Comparison of ENCODE assay signal across 22 cellular contexts in genomic region chr19:42658148-42658547, GRCh38.
DNase-seq lines count a peak whose midpoint lies in the region; ATAC-seq, FAIRE-seq and TF ChIP-seq lines count a peak whose summit lies in the region.
"Had no signal": no experiment of that assay in that cellular context is flagged by ENCODE, and none has a peak within 500 bp of the region (broad histone marks: within the 10 kb centered on the region; RNA-seq: fewer than 3 reads in every experiment).

No MANE protein-coding gene starts in this region.

- dilution Hi-C loops in IMR-90 (cut with HindIII; ENCODE audit: low sequenced_read_pairs, unreplicated experiment) (no loop called here), endothelial cell of umbilical vein (cut with MboI; ENCODE audit: extremely low pct_ligation_motif_present, low sequenced_read_pairs) (no loop called here)

- H2BK15ac ChIP-seq in IMR-90 (ENCODE audit: low read depth, low read length): no peak overlapping the region

- H2BK5ac ChIP-seq in IMR-90 (ENCODE audit: low read depth, low read length, poor library complexity, severe bottlenecking): no peak overlapping the region

- H3K4me2 ChIP-seq in IMR-90 (ENCODE audit: low read depth, low read length): no peak overlapping the region
- H3K4me2 ChIP-seq in endothelial cell of umbilical vein (ENCODE audit: insufficient read depth, low read length): no peak overlapping the region
- H3K4me2 ChIP-seq: KMS-11 had no signal

- no peaks in the 10 kb centered on the region for H3K36me3 ChIP-seq in IMR-90 (ENCODE audit: control insufficient read depth, insufficient read depth, low read length)
- H3K36me3 ChIP-seq in endothelial cell of umbilical vein (ENCODE audit: control insufficient read depth in 2 of 2, extremely low read depth in 1 of 2, insufficient read depth in 2 of 2, low read length in 2 of 2): no peaks in the 10 kb centered on the region

- H2BK120ac ChIP-seq in IMR-90 (ENCODE audit: low read depth, low read length): no peak overlapping the region

- TF ChIP-seq CTCF in IMR-90 (conservative IDR thresholded peaks at IDR 0.05; ENCODE audit: low read depth, low read length) (no peak), endothelial cell of umbilical vein (IDR thresholded peaks at IDR 0.05; ENCODE audit: extremely low read depth in 1 of 2, insufficient read depth in 1 of 2, low read depth in 1 of 2, low read length in 2 of 2) (no peak)

- no peaks in the 10 kb centered on the region for H3K9me3 ChIP-seq in IMR-90 (ENCODE audit: control insufficient read depth, insufficient read depth, low read length)
- no peaks in the 10 kb centered on the region for H3K9me3 ChIP-seq in endothelial cell of umbilical vein (replicated peaks; ENCODE audit: control insufficient read depth, insufficient read depth, low read length)

- no CpG with 5 or more reads among the region's 1 CpG for WGBS in IMR-90 (ENCODE audit: extremely low coverage in 2 of 2, insufficient read length in 1 of 2), 2 experiments

- H3K14ac ChIP-seq in IMR-90 (replicated peaks; ENCODE audit: low read depth, low read length): no peak overlapping the region

- intact Hi-C loops in IMR-90 (cut with micrococcal nuclease): no loop called here
- intact Hi-C loops in endothelial cell of umbilical vein (cut with micrococcal nuclease): no loop called here

- H3K4me1 ChIP-seq in IMR-90 (ENCODE audit: control insufficient read depth, insufficient read depth, low read length) (no peaks in the 10 kb centered on the region), endothelial cell of umbilical vein (ENCODE audit: control insufficient read depth, extremely low read depth, insufficient read depth, low read length) (no peaks in the 10 kb centered on the region)

- H4K20me1 ChIP-seq in IMR-90 (ENCODE audit: insufficient read depth, low read length) (no peaks in the 10 kb centered on the region), endothelial cell of umbilical vein (replicated peaks; ENCODE audit: control insufficient read depth, extremely low read depth, insufficient read depth, low read length) (no peaks in the 10 kb centered on the region)

- no peak overlapping the region for H3K4me3 ChIP-seq in IMR-90 (ENCODE audit: insufficient read depth, low read depth, low read length)
- no peak overlapping the region for H3K4me3 ChIP-seq in endothelial cell of umbilical vein (replicated peaks in 1 of 3; ENCODE audit: insufficient read depth in 1 of 3, low read depth in 1 of 3, low read length in 3 of 3)

- H3K27ac ChIP-seq in IMR-90 (ENCODE audit: insufficient read depth, low read length) (no peak overlapping the region), endothelial cell of umbilical vein (ENCODE audit: insufficient read depth, low read depth, low read length) (peak overlapping the region; percentile 32)
- H3K27ac ChIP-seq: KMS-11 had no signal

- POLR2A ChIA-PET in IMR-90 (lab: Charles Lee; ENCODE audit: unreplicated experiment) (no interaction called here), endothelial cell of umbilical vein (lab: Charles Lee) (no interaction called here)

- no peak overlapping the region for H3K56ac ChIP-seq in IMR-90 (ENCODE audit: extremely low read depth, insufficient read depth, low read length)

- ATAC-seq in IMR-90 (ENCODE audit: low read depth): peak; percentile 27; the same call in 1 of the 2 replicates
- ATAC-seq: HCT116, HepG2, PC-3 had no signal

- H3K4ac ChIP-seq in IMR-90 (ENCODE audit: low read depth, low read length): no peak overlapping the region

- in situ Hi-C loops in IMR-90 (cut with MboI; ENCODE audit: low sequenced_read_pairs): no loop called here

- no peak overlapping the region for H4K91ac ChIP-seq in IMR-90 (ENCODE audit: insufficient read depth, low read depth, low read length)

- TF ChIP-seq RAD21 in IMR-90 (IDR thresholded peaks at IDR 0.05; ENCODE audit: low read length): no peak

- DNase-seq in EH (ENCODE audit: low read depth): peak; percentile 35
- DNase-seq in IMR-90: peak; percentile 16
- no peak for DNase-seq in endothelial cell of umbilical vein (ENCODE audit: low read depth, low spot score)
- DNase-seq in iris pigment epithelial cell (ENCODE audit: low read depth): peak; percentile 9
- DNase-seq in AML-193 (lab: John Stamatoyannopoulos, UW): no peak
- DNase-seq in HuH-7.5 (ENCODE audit: low spot score): no peak
- no peak for DNase-seq in T-helper 9 cell
- DNase-seq in AG20443 (ENCODE audit: low spot score): no peak
- DNase-seq: DMS79 treated with DMSO at 0.1 percent for 48 hours, GOT3, NCI-H1048, NCI-H1436, NCI-H2029, NCI-H345, NCI-H524 treated with DMSO at 0.1 percent for 48 hours, PC-3, RPMI8226, SIG-M5 had no signal

- H4K8ac ChIP-seq in IMR-90 (ENCODE audit: low read depth in 2 of 2, low read length in 2 of 2): no peak overlapping the region

- TF ChIP-seq POLR2A in IMR-90 (IDR thresholded peaks at IDR 0.05; ENCODE audit: low read depth, low read length) (no peak), endothelial cell of umbilical vein (IDR thresholded peaks at IDR 0.05; ENCODE audit: low read depth, low read length) (no peak)

- no peak overlapping the region for H3K18ac ChIP-seq in IMR-90 (ENCODE audit: low read depth, low read length)

- no peak overlapping the region for H3K9ac ChIP-seq in IMR-90 (ENCODE audit: low read depth, low read length)
- no peak overlapping the region for H3K9ac ChIP-seq in endothelial cell of umbilical vein (replicated peaks; ENCODE audit: extremely low read depth, insufficient read depth, low read length)
- H3K9ac ChIP-seq: KMS-11 had no signal

- H3K23ac ChIP-seq in IMR-90 (ENCODE audit: low read depth, low read length): no peak overlapping the region

- H2AK5ac ChIP-seq in IMR-90 (ENCODE audit: low read depth, low read length): no peak overlapping the region

- no peaks in the 10 kb centered on the region for H3K79me1 ChIP-seq in IMR-90 (ENCODE audit: low read depth in 1 of 2, low read length in 2 of 2)

- H3K27me3 ChIP-seq in IMR-90 (ENCODE audit: control insufficient read depth, insufficient read depth, low read length) (peaks cover 23% of the 10 kb centered on the region), endothelial cell of umbilical vein (ENCODE audit: control insufficient read depth in 2 of 2, insufficient read depth in 2 of 2, low read length in 2 of 2) (no peaks in the 10 kb centered on the region)

- no peak overlapping the region for H4K5ac ChIP-seq in IMR-90 (ENCODE audit: low read depth, low read length)

- H2AFZ ChIP-seq in IMR-90 (replicated peaks; ENCODE audit: low read length, poor library complexity) (no peak overlapping the region), endothelial cell of umbilical vein (ENCODE audit: low read depth, low read length) (no peak overlapping the region)

- H2AK9ac ChIP-seq in IMR-90 (replicated peaks; ENCODE audit: low read depth, low read length, poor library complexity): no peak overlapping the region

- H3K9me1 ChIP-seq in IMR-90 (ENCODE audit: insufficient read depth, low read length) (no peaks in the 10 kb centered on the region), endothelial cell of umbilical vein (replicated peaks; ENCODE audit: control insufficient read depth, extremely low read depth, insufficient read depth, low read length) (no peaks in the 10 kb centered on the region)

- CTCF ChIA-PET in IMR-90 (lab: Yijun Ruan, JAX) (no interaction called here), endothelial cell of umbilical vein (lab: Charles Lee) (no interaction called here)

- no peak overlapping the region for H2BK20ac ChIP-seq in IMR-90 (ENCODE audit: low read depth, low read length)

- BruUV-seq in IMR-90 (replicated peaks; lab: Mats Ljungman, UMichigan) (no TSS peak), endothelial cell of umbilical vein (replicated peaks; lab: Mats Ljungman, UMichigan) (no TSS peak)

- H3K79me2 ChIP-seq in endothelial cell of umbilical vein (ENCODE audit: control insufficient read depth, insufficient read depth, low read length): no peaks in the 10 kb centered on the region

- FAIRE-seq in endothelial cell of umbilical vein (lab: Jason Lieb, UNC): no peak
- FAIRE-seq: G401.6, HepG2 had no signal

TF ChIP-seq in IMR-90, 13 proteins besides CTCF, POLR2A, EP300 and RAD21 (continues in another document):
- TF ChIP-seq RCOR1 (IDR thresholded peaks at IDR 0.05; ENCODE audit: insufficient replicate concordance, low read length) (no peak), MAZ (IDR thresholded peaks at IDR 0.05; ENCODE audit: borderline replicate concordance, low read depth, low read length) (no peak), CEBPB (IDR thresholded peaks at IDR 0.05; ENCODE audit: low read depth, low read length) (no peak), RFX5 (IDR thresholded peaks at IDR 0.05; ENCODE audit: low read depth, low read length) (no peak), CHD1 (IDR thresholded peaks at IDR 0.05; ENCODE audit: low read depth, low read length) (no peak)
- TF ChIP-seq, protein P1, sequence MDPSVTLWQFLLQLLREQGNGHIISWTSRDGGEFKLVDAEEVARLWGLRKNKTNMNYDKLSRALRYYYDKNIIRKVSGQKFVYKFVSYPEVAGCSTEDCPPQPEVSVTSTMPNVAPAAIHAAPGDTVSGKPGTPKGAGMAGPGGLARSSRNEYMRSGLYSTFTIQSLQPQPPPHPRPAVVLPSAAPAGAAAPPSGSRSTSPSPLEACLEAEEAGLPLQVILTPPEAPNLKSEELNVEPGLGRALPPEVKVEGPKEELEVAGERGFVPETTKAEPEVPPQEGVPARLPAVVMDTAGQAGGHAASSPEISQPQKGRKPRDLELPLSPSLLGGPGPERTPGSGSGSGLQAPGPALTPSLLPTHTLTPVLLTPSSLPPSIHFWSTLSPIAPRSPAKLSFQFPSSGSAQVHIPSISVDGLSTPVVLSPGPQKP (IDR thresholded peaks at IDR 0.05; ENCODE audit: borderline replicate concordance, low read depth, low read length): no peak

TF ChIP-seq in endothelial cell of umbilical vein, 7 proteins besides CTCF, POLR2A, EP300 and RAD21:
- TF ChIP-seq GATA2 (IDR thresholded peaks at IDR 0.05; ENCODE audit: insufficient read depth, insufficient read length, low read depth, low read length): no peak
- peak; percentile 26 for TF ChIP-seq FOS (IDR thresholded peaks at IDR 0.05; ENCODE audit: borderline replicate concordance, insufficient read depth, low read length)
- no peak for TF ChIP-seq EZH2 (IDR thresholded peaks at IDR 0.05; ENCODE audit: borderline replicate concordance, low read depth, low read length, severe bottlenecking)
- TF ChIP-seq MAX (IDR thresholded peaks at IDR 0.05; ENCODE audit: insufficient read depth, insufficient read length): no peak

Comparison
In these comparisons a context has a peak if more than half of its experiments do, and no peak if none do; other contexts are left out.
1. DNase-seq: peak in EH (single experiment), IMR-90 (single experiment) and iris pigment epithelial cell (single experiment); none in endothelial cell of umbilical vein (single experiment), AML-193 (0 of 2), HuH-7.5 (single experiment), T-helper 9 cell (single experiment) and AG20443 (single experiment).